23 cellular contexts compared by ENCODE assay signal in the genomic region with DNA sequence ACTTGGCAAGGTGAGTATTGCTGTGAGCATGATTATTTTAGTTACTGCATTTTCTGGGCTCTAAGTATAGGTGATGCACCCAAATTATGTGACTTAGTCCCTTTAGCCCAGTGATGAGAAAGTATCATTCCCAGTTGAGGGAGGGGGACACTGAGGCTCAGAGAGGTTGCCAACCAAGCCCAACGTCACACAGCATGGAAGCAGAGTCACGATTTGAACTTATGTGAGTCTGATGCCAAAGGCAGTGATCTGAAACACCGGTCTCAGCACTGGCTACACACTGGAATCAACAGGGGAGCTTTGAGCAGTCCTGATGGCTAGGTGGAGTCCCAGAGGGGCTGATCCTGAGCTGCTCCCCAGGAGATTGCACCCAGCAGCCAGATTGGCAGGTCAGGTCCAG.
"Had no signal": no experiment of that assay in that cellular context is flagged by ENCODE, and none has a peak within 500 bp of the region (broad histone marks: within the 10 kb centered on the region; RNA-seq: fewer than 3 reads in every experiment).

No MANE protein-coding gene starts in this region.

- H3K79me2 ChIP-seq: hepatocyte had no signal

- H3K9me3 ChIP-seq: left ventricle myocardium inferior, mucosa of descending colon, pancreas, prostate gland, sigmoid colon, spleen, suprapubic skin, thoracic aorta, tibial nerve, uterus had no signal

- DNase-seq: islet precursor cell; left ventricle myocardium inferior; midbrain; mucosa of descending colon; naive thymus-derived CD4-positive, alpha-beta T cell; nucleus accumbens; pancreas; posterior cingulate gyrus; retina; right cardiac atrium; sigmoid colon; small intestine; spleen; stimulated activated CD4-positive, alpha-beta T cell treated with anti-CD3 and anti-CD28 coated beads, Interleukin-4, amount 100 ng/mL, for 24 hours; stimulated activated naive CD4-positive, alpha-beta T cell; uterus had no signal

- H3K4me2 ChIP-seq: hepatocyte had no signal

- FAIRE-seq: pancreas, small intestine had no signal

- H3K4me1 ChIP-seq: pancreas, prostate gland, uterus had no signal

- H2AFZ ChIP-seq: hepatocyte had no signal

- H3K4me3 ChIP-seq: hepatocyte, left ventricle myocardium inferior, lung, mucosa of descending colon, pancreas, prostate gland, sigmoid colon, spleen, suprapubic skin, thoracic aorta, tibial nerve, uterus had no signal

- H3K27me3 ChIP-seq: hepatocyte, pancreas, sigmoid colon, spleen, uterus had no signal

- H3K36me3 ChIP-seq: left ventricle myocardium inferior, pancreas, prostate gland, sigmoid colon, spleen, suprapubic skin, thoracic aorta, tibial nerve, uterus had no signal

- ATAC-seq: mucosa of descending colon; naive thymus-derived CD4-positive, alpha-beta T cell; natural killer cell treated with Interleukin-12 subunit alpha and Interleukin-12 subunit beta and Interleukin-15 and Interleukin-18, amount 100 ng/mL, for 72 hours; pancreas; right cardiac atrium had no signal

- H3K27ac ChIP-seq: hepatocyte, left ventricle myocardium inferior, pancreas, prostate gland, sigmoid colon, spleen, suprapubic skin, thoracic aorta, tibial nerve, uterus had no signal
